Comparison of ENCODE assay signal across 1 cellular context in genomic region chr3:133573629-133574194, GRCh38.
TF ChIP-seq lines count a peak whose summit lies in the region.

A gene with protein sequence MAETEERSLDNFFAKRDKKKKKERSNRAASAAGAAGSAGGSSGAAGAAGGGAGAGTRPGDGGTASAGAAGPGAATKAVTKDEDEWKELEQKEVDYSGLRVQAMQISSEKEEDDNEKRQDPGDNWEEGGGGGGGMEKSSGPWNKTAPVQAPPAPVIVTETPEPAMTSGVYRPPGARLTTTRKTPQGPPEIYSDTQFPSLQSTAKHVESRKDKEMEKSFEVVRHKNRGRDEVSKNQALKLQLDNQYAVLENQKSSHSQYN (plus strand): TSS chr3:133573686. CDS start chr3:133574045, 359 bp downstream.

TF ChIP-seq in K562, 482 proteins besides CTCF, POLR2A, EP300 and RAD21 (continued from another document and continues in another):
- TF ChIP-seq, protein P1, sequence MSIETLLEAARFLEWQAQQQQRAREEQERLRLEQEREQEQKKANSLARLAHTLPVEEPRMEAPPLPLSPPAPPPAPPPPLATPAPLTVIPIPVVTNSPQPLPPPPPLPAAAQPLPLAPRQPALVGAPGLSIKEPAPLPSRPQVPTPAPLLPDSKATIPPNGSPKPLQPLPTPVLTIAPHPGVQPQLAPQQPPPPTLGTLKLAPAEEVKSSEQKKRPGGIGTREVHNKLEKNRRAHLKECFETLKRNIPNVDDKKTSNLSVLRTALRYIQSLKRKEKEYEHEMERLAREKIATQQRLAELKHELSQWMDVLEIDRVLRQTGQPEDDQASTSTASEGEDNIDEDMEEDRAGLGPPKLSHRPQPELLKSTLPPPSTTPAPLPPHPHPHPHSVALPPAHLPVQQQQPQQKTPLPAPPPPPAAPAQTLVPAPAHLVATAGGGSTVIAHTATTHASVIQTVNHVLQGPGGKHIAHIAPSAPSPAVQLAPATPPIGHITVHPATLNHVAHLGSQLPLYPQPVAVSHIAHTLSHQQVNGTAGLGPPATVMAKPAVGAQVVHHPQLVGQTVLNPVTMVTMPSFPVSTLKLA (conservative IDR thresholded peaks at IDR 0.05): 0 out of 4 replicates have a peak, but pooled peaks of 1 of the 2 experiments have one; percentile 49
- TF ChIP-seq E2F4 (CRISPR knock-in tag; IDR thresholded peaks at IDR 0.05; ENCODE audit: low read depth) (no peak), ZSCAN29 (IDR thresholded peaks at IDR 0.05) (no peak), TFAM (CRISPR knock-in tag; conservative IDR thresholded peaks at IDR 0.05) (no peak), EP400 (IDR thresholded peaks at IDR 0.05) (0 out of 2 replicates have a peak, but pooled peaks have one; percentile 16), ZBTB7A (IDR thresholded peaks at IDR 0.05; ENCODE audit: borderline replicate concordance, control insufficient read depth, low read depth, low read length) (peak; percentile 49; the same call in 1 of the 2 replicates), BHLHE40 (IDR thresholded peaks at IDR 0.05; ENCODE audit: low read length) (peak; percentile 60; the same call in 1 of the 2 replicates), SIN3A (IDR thresholded peaks at IDR 0.05; ENCODE audit: borderline replicate concordance in 2 of 2, control insufficient read depth in 1 of 2, low read depth in 2 of 2, low read length in 2 of 2) (peak in 1 of 2 experiments; percentile 14; a peak in 2 of 4 replicates), NONO (IDR thresholded peaks at IDR 0.05; ENCODE audit: low read depth in 2 of 2, low read length in 1 of 2) (peak in 1 of 2 experiments; percentile 97; a peak in 2 of 4 replicates), CXXC5 (CRISPR knock-in tag; IDR thresholded peaks at IDR 0.05) (peak; percentile 49), HDGF (IDR thresholded peaks at IDR 0.05) (no peak), PRDM10 (IDR thresholded peaks at IDR 0.05; ENCODE audit: partially characterized antibody) (peak; percentile 94), MCM5 (IDR thresholded peaks at IDR 0.05; ENCODE audit: low read depth) (no peak), EGR1 (conservative IDR thresholded peaks at IDR 0.05) (no peak), SAFB (IDR thresholded peaks at IDR 0.05; ENCODE audit: borderline replicate concordance, low read depth, low read length) (peak; percentile 71; the same call in 1 of the 2 replicates), TCF7L2 (IDR thresholded peaks at IDR 0.05; ENCODE audit: low read depth, low read length) (peak; percentile 78), MTA3 (IDR thresholded peaks at IDR 0.05; ENCODE audit: borderline replicate concordance) (0 out of 2 replicates have a peak, but pooled peaks have one; percentile 12), ZNF134 (CRISPR knock-in tag; conservative IDR thresholded peaks at IDR 0.05) (no peak), GATAD2B (IDR thresholded peaks at IDR 0.05; ENCODE audit: borderline replicate concordance) (0 out of 2 replicates have a peak, but pooled peaks have one; percentile 32), PPARD (CRISPR knock-in tag; IDR thresholded peaks at IDR 0.05) (no peak), CTBP1 (IDR thresholded peaks at IDR 0.05; ENCODE audit: borderline replicate concordance) (peak; percentile 69; the same call in 1 of the 2 replicates), HES1 (IDR thresholded peaks at IDR 0.05; ENCODE audit: low read depth) (0 out of 2 replicates have a peak, but pooled peaks have one; percentile 41), ELK3 (CRISPR knock-in tag; IDR thresholded peaks at IDR 0.05) (no peak), RFX5 (IDR thresholded peaks at IDR 0.05; ENCODE audit: low read depth, low read length) (no peak), MAX (CRISPR knock-in tag; IDR thresholded peaks at IDR 0.05) (peak; percentile 13; the same call in 1 of the 2 replicates), POLR2G (IDR thresholded peaks at IDR 0.05; ENCODE audit: low read depth, low read length) (peak; percentile 84), TAF1 (IDR thresholded peaks at IDR 0.05; ENCODE audit: control insufficient read depth, extremely low read depth, insufficient read depth, low read length, severe bottlenecking) (peak; percentile 66), ZNF41 (CRISPR knock-in tag; conservative IDR thresholded peaks at IDR 0.05) (no peak), HCFC1 (IDR thresholded peaks at IDR 0.05; ENCODE audit: low read depth, low read length) (peak; percentile 23), SMAD4 (CRISPR knock-in tag; conservative IDR thresholded peaks at IDR 0.05) (peak; percentile 64; the same call in 1 of the 2 replicates), SUPT5H (IDR thresholded peaks at IDR 0.05) (peak; percentile 58), ZNF24 (IDR thresholded peaks at IDR 0.05) (peak; percentile 27; the same call in 1 of the 2 replicates), JUND (IDR thresholded peaks at IDR 0.05; ENCODE audit: borderline replicate concordance, low read depth, low read length) (peak; percentile 65; the same call in 1 of the 2 replicates), JUND (tag; IDR thresholded peaks at IDR 0.05; ENCODE audit: borderline replicate concordance, low read depth, low read length) (no peak), RBFOX2 (IDR thresholded peaks at IDR 0.05; ENCODE audit: low read depth, low read length) (peak; percentile 79), MAZ (CRISPR knock-in tag; conservative IDR thresholded peaks at IDR 0.05 in 1 of 2, IDR thresholded peaks at IDR 0.05 in 1 of 2) (peak; percentile 73 to 80; a peak in 3 of 4 replicates), E2F6 (IDR thresholded peaks at IDR 0.05; ENCODE audit: borderline replicate concordance in 1 of 2, extremely low read depth in 1 of 2, insufficient read depth in 1 of 2, insufficient read length in 1 of 2, low read depth in 1 of 2, low read length in 1 of 2, poor library complexity in 1 of 2, severe bottlenecking in 1 of 2) (peak in 1 of 2 experiments; percentile 59), SLC30A9 (CRISPR knock-in tag; IDR thresholded peaks at IDR 0.05) (no peak), ZNF263 (CRISPR knock-in tag; IDR thresholded peaks at IDR 0.05; ENCODE audit: borderline replicate concordance) (peak; percentile 95)
- TF ChIP-seq, protein P2, sequence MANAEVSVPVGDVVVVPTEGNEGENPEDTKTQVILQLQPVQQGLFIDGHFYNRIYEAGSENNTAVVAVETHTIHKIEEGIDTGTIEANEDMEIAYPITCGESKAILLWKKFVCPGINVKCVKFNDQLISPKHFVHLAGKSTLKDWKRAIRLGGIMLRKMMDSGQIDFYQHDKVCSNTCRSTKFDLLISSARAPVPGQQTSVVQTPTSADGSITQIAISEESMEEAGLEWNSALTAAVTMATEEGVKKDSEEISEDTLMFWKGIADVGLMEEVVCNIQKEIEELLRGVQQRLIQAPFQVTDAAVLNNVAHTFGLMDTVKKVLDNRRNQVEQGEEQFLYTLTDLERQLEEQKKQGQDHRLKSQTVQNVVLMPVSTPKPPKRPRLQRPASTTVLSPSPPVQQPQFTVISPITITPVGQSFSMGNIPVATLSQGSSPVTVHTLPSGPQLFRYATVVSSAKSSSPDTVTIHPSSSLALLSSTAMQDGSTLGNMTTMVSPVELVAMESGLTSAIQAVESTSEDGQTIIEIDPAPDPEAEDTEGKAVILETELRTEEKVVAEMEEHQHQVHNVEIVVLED (CRISPR knock-in tag; IDR thresholded peaks at IDR 0.05): peak; percentile 78
- TF ChIP-seq, protein P3, sequence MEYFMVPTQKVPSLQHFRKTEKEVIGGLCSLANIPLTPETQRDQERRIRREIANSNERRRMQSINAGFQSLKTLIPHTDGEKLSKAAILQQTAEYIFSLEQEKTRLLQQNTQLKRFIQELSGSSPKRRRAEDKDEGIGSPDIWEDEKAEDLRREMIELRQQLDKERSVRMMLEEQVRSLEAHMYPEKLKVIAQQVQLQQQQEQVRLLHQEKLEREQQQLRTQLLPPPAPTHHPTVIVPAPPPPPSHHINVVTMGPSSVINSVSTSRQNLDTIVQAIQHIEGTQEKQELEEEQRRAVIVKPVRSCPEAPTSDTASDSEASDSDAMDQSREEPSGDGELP (CRISPR knock-in tag; IDR thresholded peaks at IDR 0.05; ENCODE audit: borderline replicate concordance): no peak
- TF ChIP-seq, protein P4, sequence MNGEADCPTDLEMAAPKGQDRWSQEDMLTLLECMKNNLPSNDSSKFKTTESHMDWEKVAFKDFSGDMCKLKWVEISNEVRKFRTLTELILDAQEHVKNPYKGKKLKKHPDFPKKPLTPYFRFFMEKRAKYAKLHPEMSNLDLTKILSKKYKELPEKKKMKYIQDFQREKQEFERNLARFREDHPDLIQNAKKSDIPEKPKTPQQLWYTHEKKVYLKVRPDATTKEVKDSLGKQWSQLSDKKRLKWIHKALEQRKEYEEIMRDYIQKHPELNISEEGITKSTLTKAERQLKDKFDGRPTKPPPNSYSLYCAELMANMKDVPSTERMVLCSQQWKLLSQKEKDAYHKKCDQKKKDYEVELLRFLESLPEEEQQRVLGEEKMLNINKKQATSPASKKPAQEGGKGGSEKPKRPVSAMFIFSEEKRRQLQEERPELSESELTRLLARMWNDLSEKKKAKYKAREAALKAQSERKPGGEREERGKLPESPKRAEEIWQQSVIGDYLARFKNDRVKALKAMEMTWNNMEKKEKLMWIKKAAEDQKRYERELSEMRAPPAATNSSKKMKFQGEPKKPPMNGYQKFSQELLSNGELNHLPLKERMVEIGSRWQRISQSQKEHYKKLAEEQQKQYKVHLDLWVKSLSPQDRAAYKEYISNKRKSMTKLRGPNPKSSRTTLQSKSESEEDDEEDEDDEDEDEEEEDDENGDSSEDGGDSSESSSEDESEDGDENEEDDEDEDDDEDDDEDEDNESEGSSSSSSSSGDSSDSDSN (IDR thresholded peaks at IDR 0.05; ENCODE audit: borderline replicate concordance in 1 of 2, low read depth in 2 of 2, low read length in 2 of 2): 0 out of 4 replicates have a peak, but pooled peaks have one; percentile 5 to 50
